Comparison of ENCODE assay signal across 10 cellular contexts in genomic region chr17:49369089-49369488, GRCh38.
"Had no signal": no experiment of that assay in that cellular context is flagged by ENCODE, and none has a peak within 500 bp of the region (broad histone marks: within the 10 kb centered on the region; RNA-seq: fewer than 3 reads in every experiment).

No MANE protein-coding gene starts in this region.

- DNase-seq: activated B cell treated with CpG ODN at 0.5 μM for 24 hours; cortex of kidney; effector CD8-positive, alpha-beta T cell; T1000 had no signal

- H3K9me3 ChIP-seq: adrenal gland, body of pancreas had no signal

- H3K36me3 ChIP-seq: adrenal gland, WERI-Rb-1 had no signal

- H3K4me1 ChIP-seq: adrenal gland, body of pancreas had no signal

- H3K27me3 ChIP-seq: adrenal gland, body of pancreas had no signal

- H3K27ac ChIP-seq: adrenal gland, body of pancreas, WERI-Rb-1 had no signal

- FAIRE-seq: colon, endometrium, frontal cortex had no signal

- H3K4me3 ChIP-seq: adrenal gland, body of pancreas had no signal
